Comparison of ENCODE assay signal across 10 cellular contexts in the genomic region with DNA sequence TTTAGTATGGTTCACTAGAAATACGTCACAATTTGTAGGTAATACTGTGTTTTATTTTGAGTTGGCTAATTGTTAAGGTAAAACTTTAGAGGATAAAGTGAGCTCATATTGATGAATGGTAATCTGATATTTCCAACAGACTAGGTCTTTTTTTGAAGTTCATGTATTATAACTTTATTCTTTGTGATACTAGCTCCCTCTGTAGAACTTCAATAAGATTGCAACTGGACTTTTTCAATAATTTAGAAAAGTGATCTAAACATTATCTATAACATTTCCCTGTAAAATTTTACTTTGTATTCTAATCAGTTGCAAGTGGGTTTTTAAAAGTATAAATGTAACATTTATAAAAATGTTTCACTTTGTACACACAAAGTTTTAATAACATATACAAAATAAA.
DNase-seq lines count a peak whose midpoint lies in the region; ATAC-seq and TF ChIP-seq lines count a peak whose summit lies in the region.
"Had no signal": no experiment of that assay in that cellular context is flagged by ENCODE, and none has a peak within 500 bp of the region (broad histone marks: within the 10 kb centered on the region; RNA-seq: fewer than 3 reads in every experiment).

No MANE protein-coding gene starts in this region.

- no peak overlapping the region for H3K27ac Mint-ChIP-seq in T-cell

- H3K4me1 Mint-ChIP-seq in T-cell: peaks cover 8 to 26% (median 17%) of the 10 kb centered on the region in 3 donors

- ATAC-seq in T-cell (replicated peaks in 1 of 4): no peak
- no peak for ATAC-seq in HG03159 (IDR thresholded peaks at IDR 0.05; ENCODE audit: unreplicated experiment)
- ATAC-seq: left lung had no signal

- TF ChIP-seq POLR2A in prostate gland (IDR thresholded peaks at IDR 0.05): no peak

- no peaks in the 10 kb centered on the region for H3K4me1 ChIP-seq in prostate gland (replicated peaks)

- no peaks in the 10 kb centered on the region for H3K9me3 Mint-ChIP-seq in T-cell
- H3K9me3 Mint-ChIP-seq: central memory CD8-positive, alpha-beta T cell had no signal

- H3K9me3 ChIP-seq in prostate gland: no peaks in the 10 kb centered on the region
- H3K9me3 ChIP-seq: left lung had no signal

- no peak overlapping the region for H3K4me3 Mint-ChIP-seq in T-cell
- H3K4me3 Mint-ChIP-seq: central memory CD8-positive, alpha-beta T cell had no signal

- no peaks in the 10 kb centered on the region for H3K36me3 ChIP-seq in prostate gland
- H3K36me3 ChIP-seq: left lung had no signal

- H3K36me3 Mint-ChIP-seq in T-cell: peaks cover 4% of the 10 kb centered on the region

- DNase-seq in DMS114 treated with DMSO at 0.1 percent for 48 hours (lab: John Stamatoyannopoulos, UW; ENCODE audit: unreplicated experiment): peak; percentile 9
- peak; percentile 19 for DNase-seq in LHCN-M2 (ENCODE audit: low read depth)
- DNase-seq in choroid plexus epithelial cell (ENCODE audit: low read depth): peak; percentile 39
- no peak for DNase-seq in prostate gland (ENCODE audit: low spot score)
- DNase-seq in stimulated activated CD4-positive, alpha-beta T cell treated with anti-CD3 and anti-CD28 coated beads, Interleukin-4, amount 100 ng/mL, for 24 hours: no peak
- DNase-seq in T-cell: no peak
- DNase-seq: left lung; stimulated activated CD4-positive, alpha-beta T cell treated with anti-CD3 and anti-CD28 coated beads, Interleukin-2, amount 100 ng/mL, for 48 hours had no signal

- CTCF ChIA-PET in T-cell (lab: Charles Lee): interaction anchor here (0.5 to 2.0 kb wide), 13 partner anchors 21 to 953 kb away, joined by 3 to 13 read pairs (median 4); a partner anchor contains a TSS

- H3K27me3 Mint-ChIP-seq in T-cell: no peaks in the 10 kb centered on the region
- H3K27me3 Mint-ChIP-seq: central memory CD8-positive, alpha-beta T cell had no signal

- POLR2A ChIA-PET in T-cell (lab: Charles Lee): interaction anchor here (0.6 to 1.0 kb wide), 4 partner anchors 83 to 395 kb away, joined by 3 to 6 read pairs (median 4); a partner anchor contains a TSS

- H3K4me3 ChIP-seq in choroid plexus epithelial cell (ENCODE audit: low read depth, low read length) (no peak overlapping the region), prostate gland (no peak overlapping the region)
- H3K4me3 ChIP-seq: left lung had no signal

- no peak overlapping the region for H3K27ac ChIP-seq in prostate gland
- H3K27ac ChIP-seq: left lung had no signal

- intact Hi-C loops in prostate gland (cut with DNase I): loop anchor here (2.0 to 10.0 kb wide), 2 partner anchors 110 to 348 kb away; no protein-coding TSS in a partner anchor

- WGBS in prostate gland: 83% methylated on average over 1 of the region's 1 CpG

- TF ChIP-seq CTCF in choroid plexus epithelial cell (conservative IDR thresholded peaks at IDR 0.05; ENCODE audit: low read depth, low read length): peak; percentile 43
- peak in 3 of 4 experiments; percentile 23 to 57 (median 42) for TF ChIP-seq CTCF in prostate gland (IDR thresholded peaks at IDR 0.05)

- H3K27me3 ChIP-seq in prostate gland (replicated peaks; ENCODE audit: insufficient read depth): no peaks in the 10 kb centered on the region
- H3K27me3 ChIP-seq: left lung had no signal

Comparison
In these comparisons a context has a peak if more than half of its experiments do, and no peak if none do; other contexts are left out.
1. DNase-seq: peak in DMS114 treated with DMSO at 0.1 percent for 48 hours (single experiment), LHCN-M2 (single experiment) and choroid plexus epithelial cell (single experiment); none in prostate gland (single experiment), stimulated activated CD4-positive, alpha-beta T cell treated with anti-CD3 and anti-CD28 coated beads, Interleukin-4, amount 100 ng/mL, for 24 hours (single experiment) and T-cell (0 of 34).